8 cellular contexts compared by ENCODE assay signal in genomic region chr12:31363416-31363809, GRCh38. TPM values are rescaled to one million over a fixed set of nuclear protein-coding genes. Genes with fewer than 3 reads are reported as not detected.
A peak's percentile ranks its signal among the peaks of the same experiment; 100 is the strongest.
DNase-seq lines count a peak whose midpoint lies in the region; ATAC-seq and TF ChIP-seq lines count a peak whose summit lies in the region.

No MANE protein-coding gene starts in this region.

- no peaks in the 10 kb centered on the region for H3K79me2 ChIP-seq in OCI-LY7 (ENCODE audit: insufficient read depth, low read depth, low read length)

- H3K4me3 ChIP-seq in OCI-LY7 (ENCODE audit: low read depth, low read length, poor library complexity, severe bottlenecking) = no peak overlapping the region
- no peak overlapping the region for H3K4me3 ChIP-seq in mucosa of rectum (ENCODE audit: low read length in 2 of 2)

- H3K9me2 ChIP-seq in OCI-LY7 (ENCODE audit: insufficient read depth, low read length) = no peaks in the 10 kb centered on the region

- POLR2A ChIA-PET in GM10248 (lab: Yijun Ruan, JAX) = no interaction called here
- POLR2A ChIA-PET in OCI-LY7 (lab: Charles Lee) = interaction anchor here (1.0 to 1.4 kb wide), 7 partner anchors 13 to 274 kb away, joined by 3 to 6 read pairs (median 4); no protein-coding TSS in a partner anchor

- peak overlapping the region; percentile 48 for H3K4me2 ChIP-seq in OCI-LY7 (ENCODE audit: low read length)

- H4K20me1 ChIP-seq in OCI-LY7 (ENCODE audit: insufficient read depth, low read length) = no peaks in the 10 kb centered on the region

- CTCF ChIA-PET in GM10248 (lab: Yijun Ruan, JAX) = interaction anchor here (0.7 to 3.3 kb wide), 19 partner anchors 8 to 273 kb away, joined by 3 to 28 read pairs (median 4); partner anchors contain the start of gene DENND5B
- CTCF ChIA-PET in OCI-LY7 (lab: Charles Lee; ENCODE audit: unreplicated experiment) = interaction anchor here (0.5 to 1.7 kb wide), 3 partner anchors 18 to 92 kb away, joined by 4 to 9 read pairs (median 4); no protein-coding TSS in a partner anchor

- H3K36me3 ChIP-seq in OCI-LY7 (ENCODE audit: insufficient read depth, low read length) (no peaks in the 10 kb centered on the region), mucosa of rectum (ENCODE audit: control insufficient read depth in 2 of 2, insufficient read depth in 2 of 2, low read length in 2 of 2) (no peaks in the 10 kb centered on the region)

- H3K4me1 ChIP-seq in OCI-LY7 (ENCODE audit: insufficient read depth, low read length, poor library complexity, severe bottlenecking) (peaks cover 22% of the 10 kb centered on the region), mucosa of rectum (ENCODE audit: control insufficient read depth in 2 of 2, insufficient read depth in 2 of 2, low read length in 2 of 2) (peaks cover 18 to 25% of the 10 kb centered on the region in 2 donors)

- ATAC-seq in GM21825 (IDR thresholded peaks at IDR 0.05; ENCODE audit: unreplicated experiment) = peak; percentile 13

- H3K27ac ChIP-seq in OCI-LY7 (ENCODE audit: low read depth, low read length, poor library complexity, severe bottlenecking) (peak overlapping the region; percentile 25), mucosa of rectum (ENCODE audit: low read depth in 2 of 2, low read length in 2 of 2) (peak overlapping the region; percentile 82 to 84)

- H2AFZ ChIP-seq in OCI-LY7 (ENCODE audit: low read length) = peak overlapping the region; percentile 93

- no TSS peak for BruUV-seq in OCI-LY7 (replicated peaks; lab: Mats Ljungman, UMichigan)

- H3K9me3 ChIP-seq in OCI-LY7 (ENCODE audit: low read length) (no peaks in the 10 kb centered on the region), mucosa of rectum (ENCODE audit: control insufficient read depth in 2 of 2, low read length in 2 of 2) (no peaks in the 10 kb centered on the region)

- H3K27me3 ChIP-seq in mucosa of rectum (ENCODE audit: control insufficient read depth in 2 of 2, insufficient read depth in 2 of 2, low read length in 2 of 2) = no peaks in the 10 kb centered on the region

- peak; percentile 8 for DNase-seq in GM10248 (ENCODE audit: extremely low spot score)
- peak; percentile 27 for DNase-seq in OCI-LY7 (ENCODE audit: low spot score)
- DNase-seq in SW480 (ENCODE audit: low spot score) = no peak
- DNase-seq in stimulated activated CD4-positive, alpha-beta T cell treated with anti-CD3 and anti-CD28 coated beads, Interleukin-12 subunit alpha, Interleukin-12 subunit beta, amount 100 ng/mL, for 4 hours = no peak
- DNase-seq in NCI-H524 treated with DMSO at 0.1 percent for 48 hours (lab: John Stamatoyannopoulos, UW) = no peak
- DNase-seq in NCI-H526 treated with DMSO at 0.1 percent for 48 hours (lab: John Stamatoyannopoulos, UW) = no peak

- peak overlapping the region in 1 of 2 donors; percentile 36 for H3K9ac ChIP-seq in mucosa of rectum (ENCODE audit: low read depth in 1 of 2, low read length in 2 of 2)

- no peak for TF ChIP-seq CTCF in GM10248 (IDR thresholded peaks at IDR 0.05; ENCODE audit: control extremely low read depth, extremely low read depth, low read depth, missing control alignments)
- TF ChIP-seq CTCF in OCI-LY7 (conservative IDR thresholded peaks at IDR 0.05; ENCODE audit: low read length) = no peak

- intact Hi-C loops in OCI-LY7 (cut with micrococcal nuclease; ENCODE audit: unreplicated experiment) = loop anchor here (1.0 to 2.0 kb wide), 3 partner anchors 37 to 109 kb away; partner anchors contain the start of gene SINHCAF

RNA-seq across cellular contexts. Expression of gene SINHCAF, which starts 37.5 kb away (rescaled TPM):
- 51.0 and 54.0 TPM in 2 replicates for total RNA-seq in OCI-LY7 (2014; rRNA removed; shearing (Covaris generic))
- total RNA-seq in OCI-LY7 (2022) = 86.2 and 94.1 TPM in 2 replicates

Comparison
In these comparisons a context has a peak if more than half of its experiments do, and no peak if none do; other contexts are left out.
1. DNase-seq: peak in GM10248 (single experiment) and OCI-LY7 (single experiment); none in SW480 (single experiment), stimulated activated CD4-positive, alpha-beta T cell treated with anti-CD3 and anti-CD28 coated beads, Interleukin-12 subunit alpha, Interleukin-12 subunit beta, amount 100 ng/mL, for 4 hours (single experiment), NCI-H524 treated with DMSO at 0.1 percent for 48 hours (single experiment) and NCI-H526 treated with DMSO at 0.1 percent for 48 hours (single experiment).